10 cellular contexts compared by ENCODE assay signal in genomic region chr10:101775273-101776131, GRCh38. TPM values are rescaled to one million over a fixed set of nuclear protein-coding genes. Genes with fewer than 3 reads are reported as not detected.
DNase-seq lines count a peak whose midpoint lies in the region; ATAC-seq, FAIRE-seq and TF ChIP-seq lines count a peak whose summit lies in the region.
"Had no signal": no experiment of that assay in that cellular context is flagged by ENCODE, and none has a peak within 500 bp of the region (broad histone marks: within the 10 kb centered on the region; RNA-seq: fewer than 3 reads in every experiment).

Gene FGF8 (minus strand): TSS chr10:101776114. CDS start chr10:101775900, 214 bp downstream.

- no peak for ATAC-seq in stimulated activated naive CD8-positive, alpha-beta T cell treated with anti-CD3 and anti-CD28 coated beads, Interleukin-15, amount 100 ng/mL, for 72 hours

- no peak within 1 kb of the TSS for H3K27ac Mint-ChIP-seq in stimulated activated naive CD8-positive, alpha-beta T cell treated with anti-CD3 and anti-CD28 coated beads, Interleukin-15, amount 100 ng/mL, for 72 hours
- H3K27ac Mint-ChIP-seq: T-helper 1 cell treated with Interleukin-12 subunit alpha and Interleukin-12 subunit beta and Interleukin-4 antibody, amounts not matched to agents 30 μg/mL and 1 μg/mL, for 36 hours had no signal

- H3K9me3 ChIP-seq in WERI-Rb-1 (ENCODE audit: severe bottlenecking): no peaks in the 10 kb centered on the region
- H3K9me3 ChIP-seq: BLaER1 treated with 17β-estradiol and CSF1 and Interleukin-3, amounts not matched to agents 10 nM and 100 nM had no signal

- peak; percentile 28 for DNase-seq in activated T-cell treated with anti-CD3 and anti-CD28 coated beads, Interleukin-2, amount 50 U/mL, for 1 hour
- no peak for DNase-seq in activated T-cell treated with anti-CD3 and anti-CD28 coated beads for 4 hours
- no peak for DNase-seq in WERI-Rb-1
- DNase-seq in iPS-NIHi11 (ENCODE audit: low spot score): peak; percentile 41
- DNase-seq in stimulated activated naive CD8-positive, alpha-beta T cell treated with anti-CD3 and anti-CD28 coated beads, Interleukin-15, amount 100 ng/mL, for 72 hours: no peak
- no peak for DNase-seq in DMS153 treated with DMSO at 0.1 percent for 48 hours (lab: John Stamatoyannopoulos, UW; ENCODE audit: unreplicated experiment)
- no peak for DNase-seq in GM12892 (ENCODE audit: insufficient read length)
- no peak for DNase-seq in NCI-H774 (lab: John Stamatoyannopoulos, UW)

- H3K9me3 Mint-ChIP-seq in stimulated activated naive CD8-positive, alpha-beta T cell treated with anti-CD3 and anti-CD28 coated beads, Interleukin-15, amount 100 ng/mL, for 72 hours: no peaks in the 10 kb centered on the region
- H3K9me3 Mint-ChIP-seq: T-helper 1 cell treated with Interleukin-12 subunit alpha and Interleukin-12 subunit beta and Interleukin-4 antibody, amounts not matched to agents 30 μg/mL and 1 μg/mL, for 36 hours had no signal

- peak within 1 kb of the TSS; percentile 42 to 68 for H3K4me3 Mint-ChIP-seq in stimulated activated naive CD8-positive, alpha-beta T cell treated with anti-CD3 and anti-CD28 coated beads, Interleukin-15, amount 100 ng/mL, for 72 hours
- H3K4me3 Mint-ChIP-seq: T-helper 1 cell treated with Interleukin-12 subunit alpha and Interleukin-12 subunit beta and Interleukin-4 antibody, amounts not matched to agents 30 μg/mL and 1 μg/mL, for 36 hours had no signal

- no peak within 1 kb of the TSS for H3K27ac ChIP-seq in WERI-Rb-1
- H3K27ac ChIP-seq: BLaER1 treated with 17β-estradiol and CSF1 and Interleukin-3, amounts not matched to agents 10 nM and 100 nM had no signal

- no peak for TF ChIP-seq POLR2A in GM12892 (IDR thresholded peaks at IDR 0.05; ENCODE audit: low read depth, low read length)

- peak within 1 kb of the TSS; percentile 25; the same call in 1 of the 2 replicates for H3K4me3 ChIP-seq in WERI-Rb-1 (ENCODE audit: low read depth, low read length)
- H3K4me3 ChIP-seq: BLaER1 treated with 17β-estradiol and CSF1 and Interleukin-3, amounts not matched to agents 10 nM and 100 nM had no signal

- peaks cover 48% of the 10 kb centered on the region for H3K4me1 Mint-ChIP-seq in stimulated activated naive CD8-positive, alpha-beta T cell treated with anti-CD3 and anti-CD28 coated beads, Interleukin-15, amount 100 ng/mL, for 72 hours

- no peak for FAIRE-seq in GM12892 (lab: Jason Lieb, UNC)

- H3K27me3 ChIP-seq in WERI-Rb-1 (ENCODE audit: insufficient read depth, low read depth, severe bottlenecking): peaks cover 6% of the 10 kb centered on the region

- H3K27me3 Mint-ChIP-seq in stimulated activated naive CD8-positive, alpha-beta T cell treated with anti-CD3 and anti-CD28 coated beads, Interleukin-15, amount 100 ng/mL, for 72 hours: peaks cover 86% of the 10 kb centered on the region

- no peak for TF ChIP-seq CTCF in WERI-Rb-1 (IDR thresholded peaks at IDR 0.05; ENCODE audit: low read depth, low read length)

- no peaks in the 10 kb centered on the region; the same call in 1 of the 2 replicates for H3K36me3 ChIP-seq in WERI-Rb-1

RNA-seq across cellular contexts. Expression of gene FGF8, which starts in this region (rescaled TPM):
- not detected for polyA plus RNA-seq in GM12892 (2012; ENCODE audit: missing spikeins)

Comparison
In these comparisons a context has a peak if more than half of its experiments do, and no peak if none do; other contexts are left out.
1. DNase-seq: peak in activated T-cell treated with anti-CD3 and anti-CD28 coated beads, Interleukin-2, amount 50 U/mL, for 1 hour (single experiment) and iPS-NIHi11 (single experiment); none in activated T-cell treated with anti-CD3 and anti-CD28 coated beads for 4 hours (single experiment), WERI-Rb-1 (single experiment), stimulated activated naive CD8-positive, alpha-beta T cell treated with anti-CD3 and anti-CD28 coated beads, Interleukin-15, amount 100 ng/mL, for 72 hours (0 of 2), DMS153 treated with DMSO at 0.1 percent for 48 hours (single experiment), GM12892 (single experiment) and NCI-H774 (single experiment).